Comparison of ENCODE assay signal across 1 cellular context in genomic region chr13:45512148-45512498, GRCh38.
TF ChIP-seq lines count a peak whose summit lies in the region.

No MANE protein-coding gene starts in this region.

TF ChIP-seq in HepG2, 621 proteins besides CTCF, POLR2A, EP300 and RAD21 (continued from another document):
- TF ChIP-seq, protein P1, sequence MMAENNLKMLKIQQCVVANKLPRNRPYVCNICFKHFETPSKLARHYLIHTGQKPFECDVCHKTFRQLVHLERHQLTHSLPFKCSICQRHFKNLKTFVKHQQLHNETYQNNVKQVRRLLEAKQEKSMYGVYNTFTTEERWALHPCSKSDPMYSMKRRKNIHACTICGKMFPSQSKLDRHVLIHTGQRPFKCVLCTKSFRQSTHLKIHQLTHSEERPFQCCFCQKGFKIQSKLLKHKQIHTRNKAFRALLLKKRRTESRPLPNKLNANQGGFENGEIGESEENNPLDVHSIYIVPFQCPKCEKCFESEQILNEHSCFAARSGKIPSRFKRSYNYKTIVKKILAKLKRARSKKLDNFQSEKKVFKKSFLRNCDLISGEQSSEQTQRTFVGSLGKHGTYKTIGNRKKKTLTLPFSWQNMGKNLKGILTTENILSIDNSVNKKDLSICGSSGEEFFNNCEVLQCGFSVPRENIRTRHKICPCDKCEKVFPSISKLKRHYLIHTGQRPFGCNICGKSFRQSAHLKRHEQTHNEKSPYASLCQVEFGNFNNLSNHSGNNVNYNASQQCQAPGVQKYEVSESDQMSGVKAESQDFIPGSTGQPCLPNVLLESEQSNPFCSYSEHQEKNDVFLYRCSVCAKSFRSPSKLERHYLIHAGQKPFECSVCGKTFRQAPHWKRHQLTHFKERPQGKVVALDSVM (CRISPR knock-in tag; IDR thresholded peaks at IDR 0.05) = 0 out of 2 replicates have a peak, but pooled peaks have one; percentile 21
